8 cellular contexts compared by ENCODE assay signal in the genomic region with DNA sequence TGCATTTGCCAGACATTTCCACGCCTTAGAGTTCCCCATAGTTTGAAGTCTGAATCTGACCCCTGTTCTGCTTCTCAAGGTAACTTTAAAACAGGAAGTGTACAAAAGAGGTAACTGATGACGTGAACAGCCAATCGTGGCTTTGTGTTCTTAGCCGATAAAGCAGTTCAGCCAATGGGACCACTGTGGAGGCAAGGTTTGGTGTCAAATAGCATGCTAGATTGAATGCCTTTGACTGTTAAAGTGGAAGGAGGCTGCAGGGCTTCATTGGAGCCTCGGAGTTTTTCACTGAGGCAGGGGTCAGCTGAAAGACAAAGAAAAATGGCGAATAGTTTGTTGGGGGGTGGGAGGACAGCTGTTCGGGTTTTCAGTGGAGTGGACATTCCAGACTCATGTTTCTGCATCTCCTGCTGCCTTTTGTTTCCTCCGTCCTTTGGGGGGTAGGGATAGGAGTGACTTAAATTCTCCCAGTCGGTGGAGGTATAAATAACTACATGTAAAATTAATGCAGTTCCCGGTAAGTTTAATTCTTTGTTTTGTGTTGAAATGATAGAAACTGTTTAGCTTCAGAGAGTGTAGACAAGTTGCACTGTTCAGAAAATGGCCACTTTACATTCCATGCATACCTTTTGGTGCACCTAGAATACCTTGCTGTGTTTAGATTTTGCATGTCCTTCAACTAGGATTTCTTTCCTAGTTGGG. TPM values are rescaled to one million over a fixed set of nuclear protein-coding genes. Genes with fewer than 3 reads are reported as not detected.
DNase-seq lines count a peak whose midpoint lies in the region; ATAC-seq and TF ChIP-seq lines count a peak whose summit lies in the region.

No MANE protein-coding gene starts in this region.

- H3K4me1 ChIP-seq in heart right ventricle: peaks cover 0 to 74% (median 68%) of the 10 kb centered on the region in 9 donors

- H3K4me1 Mint-ChIP-seq in type B pancreatic cell (ENCODE audit: unreplicated experiment): peaks cover 23% of the 10 kb centered on the region

- peak overlapping the region; percentile 19 to 67 (median 62) for H3K4me3 ChIP-seq in heart right ventricle

- DNase-seq in GM10248 (ENCODE audit: extremely low spot score) (peak; percentile 79), NCI-H1048 (lab: John Stamatoyannopoulos, UW) (peak; percentile 95), SW 1271 (lab: John Stamatoyannopoulos, UW) (peak; percentile 15 to 84), amniotic stem cell (lab: John Stamatoyannopoulos, UW) (peak; percentile 89), heart right ventricle (peak; percentile 21 to 92), pons (ENCODE audit: low spot score) (peak; percentile 99), type B pancreatic cell (ENCODE audit: extremely low spot score, unreplicated experiment) (peak; percentile 73)

- peak overlapping the region; percentile 79 to 91 (median 88) for H3K27ac ChIP-seq in heart right ventricle

- no peaks in the 10 kb centered on the region for H3K9me3 ChIP-seq in heart right ventricle

- peaks cover 0 to 16% (median 0%) of the 10 kb centered on the region in 9 donors for H3K36me3 ChIP-seq in heart right ventricle

- H3K27me3 Mint-ChIP-seq in type B pancreatic cell: no peaks in the 10 kb centered on the region

- peak overlapping the region; percentile 98 for H3K27ac Mint-ChIP-seq in type B pancreatic cell

- peaks cover 3% of the 10 kb centered on the region for H3K36me3 Mint-ChIP-seq in type B pancreatic cell

- intact Hi-C loops in heart right ventricle (cut with DNase I): loop anchor here in 1 of 10 donors (1.0 kb wide), 1 partner anchor 17 kb away; no protein-coding TSS in a partner anchor

- ATAC-seq in HG02571 (IDR thresholded peaks at IDR 0.05; ENCODE audit: unreplicated experiment) (peak; percentile 90), heart right ventricle (peak; percentile 91 to 97 (median 95))

- H3K27me3 ChIP-seq in heart right ventricle: no peaks in the 10 kb centered on the region

- CTCF ChIA-PET in GM10248 (lab: Yijun Ruan, JAX): interaction anchor here (0.9 to 3.1 kb wide), 9 partner anchors 8 to 63 kb away, joined by 3 to 12 read pairs (median 4); partner anchors contain the start of gene NFYC

- POLR2A ChIA-PET in GM10248 (lab: Yijun Ruan, JAX): interaction anchor here (1.0 kb wide), 1 partner anchor 18 kb away, joined by 3 read pairs; the partner anchor contains the start of gene NFYC

- TF ChIP-seq CTCF in GM10248 (IDR thresholded peaks at IDR 0.05; ENCODE audit: control extremely low read depth, extremely low read depth, low read depth, missing control alignments) (no peak), heart right ventricle (IDR thresholded peaks at IDR 0.05) (no peak), type B pancreatic cell (conservative IDR thresholded peaks at IDR 0.05) (no peak)

- 1 to 3% methylated on average over 10 of the region's 10 CpGs for WGBS in heart right ventricle, 2 donors

- H3K4me3 Mint-ChIP-seq in type B pancreatic cell: peak overlapping the region; percentile 96

- no peaks in the 10 kb centered on the region for H3K9me3 Mint-ChIP-seq in type B pancreatic cell

RNA-seq across cellular contexts. Expression of gene NFYC, which starts 17.7 kb away (rescaled TPM):
- 10 to 100 TPM; 56.1 to 84.7 (median 73.1) TPM for total RNA-seq in heart right ventricle
- 10 to 100 TPM; 49.9 to 55.8 TPM for polyA plus RNA-seq in heart right ventricle
- total RNA-seq in type B pancreatic cell (ENCODE audit: low replicate concordance): 70.0 and 71.3 TPM in 2 replicates

RNA-seq across cellular contexts. Expression of gene RIMS3, which starts 43.8 kb away (rescaled TPM):
- total RNA-seq in heart right ventricle: 1 to 10 TPM in 3 of 10 donors, under 1 TPM in 7; 0.34 to 2.0 (median 0.79) TPM
- under 1 TPM; 0.14 to 0.22 TPM for polyA plus RNA-seq in heart right ventricle
- 2.0 and 4.2 TPM in 2 replicates for total RNA-seq in type B pancreatic cell (ENCODE audit: low replicate concordance)

Comparison
In these comparisons a context has a peak if more than half of its experiments do, and no peak if none do; other contexts are left out.
1. Peak in every context shown above with its lines: DNase-seq, ATAC-seq, H3K4me3 ChIP-seq and H3K27ac ChIP-seq.